ENCODE assay signal across 18 cellular contexts in the genomic region with DNA sequence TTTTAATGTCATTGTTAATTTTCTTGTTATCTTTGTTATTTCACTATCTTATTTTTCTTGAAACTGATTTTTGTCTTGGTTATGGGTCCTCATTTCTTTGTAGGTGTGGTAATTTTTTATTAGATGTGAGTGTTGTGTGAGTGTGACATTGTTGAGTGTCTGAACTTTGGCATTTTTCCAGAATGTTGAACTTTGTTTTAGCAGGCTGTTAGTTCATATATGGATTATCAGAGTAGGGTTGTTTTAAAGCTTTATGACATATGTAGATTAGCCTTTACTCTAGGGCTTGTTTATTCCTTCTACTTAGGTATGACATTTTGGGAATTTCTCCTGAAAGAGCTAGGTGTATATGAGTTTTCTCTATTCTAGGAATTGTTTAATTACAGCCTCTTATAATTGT.
"Had no signal": no experiment of that assay in that cellular context is flagged by ENCODE, and none has a peak within 500 bp of the region (broad histone marks: within the 10 kb centered on the region; RNA-seq: fewer than 3 reads in every experiment).

No MANE protein-coding gene starts in this region.

- DNase-seq: activated CD4-positive, alpha-beta T cell treated with anti-CD3 and anti-CD28 coated beads, Interleukin-2, amount 50 U/mL, for 1 hour; activated CD4-positive, CD25-positive, alpha-beta regulatory T cell treated with anti-CD3 and anti-CD28 coated beads, Interleukin-2, amount 50 U/mL, for 72 hours; activated gamma-delta T cell treated with Interleukin-2 at 50 U/mL for 16 hours; activated naive CD8-positive, alpha-beta T cell treated with anti-CD3 and anti-CD28 coated beads for 36 hours; amniotic stem cell; effector memory CD8-positive, alpha-beta T cell; esophagus squamous epithelium; left cardiac atrium; lower lobe of right lung; stimulated activated CD4-positive, alpha-beta T cell treated with anti-CD3 and anti-CD28 coated beads, Interleukin-12 subunit alpha, Interleukin-12 subunit beta, amount 100 ng/mL, for 4 hours; stimulated activated CD4-positive, alpha-beta T cell treated with anti-CD3 and anti-CD28 coated beads, Interleukin-1b, Interleukin-23, amount 100 ng/mL, for 48 hours; stimulated activated CD8-positive, alpha-beta memory T cell treated with anti-CD3 and anti-CD28 coated beads, Interleukin-4, amount 100 ng/mL, for 48 hours; stimulated activated naive CD4-positive, alpha-beta T cell; T-helper 2 cell; thyroid gland had no signal

- H3K9ac ChIP-seq: parathyroid adenoma had no signal

- H3K27ac ChIP-seq: esophagus squamous epithelium, lower lobe of right lung, parathyroid adenoma, thyroid gland, VCaP had no signal

- H3K79me2 ChIP-seq: parathyroid adenoma had no signal

- ATAC-seq: effector memory CD8-positive, alpha-beta T cell; left cardiac atrium; lower lobe of right lung; natural killer cell treated with Interleukin-12 subunit alpha and Interleukin-12 subunit beta and Interleukin-15 and Interleukin-18, amount 100 ng/mL, for 72 hours had no signal

- H2AFZ ChIP-seq: parathyroid adenoma had no signal

- H3K4me1 ChIP-seq: esophagus squamous epithelium, lower lobe of right lung, parathyroid adenoma, thyroid gland had no signal

- H3K27me3 ChIP-seq: esophagus squamous epithelium, thyroid gland had no signal

- H3K9me3 ChIP-seq: esophagus squamous epithelium, lower lobe of right lung, thyroid gland had no signal

- H3K4me3 ChIP-seq: esophagus squamous epithelium, lower lobe of right lung, thyroid gland had no signal
